Comparison of ENCODE assay signal across 34 cellular contexts in genomic region chr1:173682174-173682573, GRCh38. TPM values are rescaled to one million over a fixed set of nuclear protein-coding genes. Genes with fewer than 3 reads are reported as not detected.
DNase-seq lines count a peak whose midpoint lies in the region; FAIRE-seq and TF ChIP-seq lines count a peak whose summit lies in the region.
"Had no signal": no experiment of that assay in that cellular context is flagged by ENCODE, and none has a peak within 500 bp of the region (broad histone marks: within the 10 kb centered on the region; RNA-seq: fewer than 3 reads in every experiment).

No MANE protein-coding gene starts in this region.

- no peak overlapping the region for H3K4me2 ChIP-seq in neural progenitor cell

- H3K27ac Mint-ChIP-seq in neural progenitor cell, result no peak overlapping the region
- H3K27ac Mint-ChIP-seq in activated naive CD4-positive, alpha-beta T cell treated with anti-CD3 and anti-CD28 coated beads, Interleukin-2, amount 10 ng/mL, durations not matched to agents 7 days and 5 days, result no peak overlapping the region
- H3K27ac Mint-ChIP-seq: activated CD4-positive, alpha-beta memory T cell treated with anti-CD3 and anti-CD28 coated beads for 36 hours; activated T-cell treated with anti-CD3 and anti-CD28 coated beads, Interleukin-2, amount 50 U/mL, for 72 hours; nephron; stimulated activated naive B cell treated with anti-CD40 and anti-IgM and Interleukin-4, amounts not matched to agents 10 μg/mL and 1 μg/mL and 100 μg/mL, for 72 hours had no signal

- H3K27me3 Mint-ChIP-seq in neural progenitor cell (ENCODE audit: insufficient read depth, low read depth), result peaks cover 3% of the 10 kb centered on the region
- H3K27me3 Mint-ChIP-seq in activated naive CD4-positive, alpha-beta T cell treated with anti-CD3 and anti-CD28 coated beads, Interleukin-2, amount 10 ng/mL, durations not matched to agents 7 days and 5 days, result no peaks in the 10 kb centered on the region
- H3K27me3 Mint-ChIP-seq: activated CD4-positive, alpha-beta memory T cell treated with anti-CD3 and anti-CD28 coated beads for 36 hours had no signal

- H3K4me3 Mint-ChIP-seq in neural progenitor cell, result no peak overlapping the region
- no peak overlapping the region for H3K4me3 Mint-ChIP-seq in activated naive CD4-positive, alpha-beta T cell treated with anti-CD3 and anti-CD28 coated beads, Interleukin-2, amount 10 ng/mL, durations not matched to agents 7 days and 5 days
- H3K4me3 Mint-ChIP-seq: activated CD4-positive, alpha-beta memory T cell treated with anti-CD3 and anti-CD28 coated beads for 36 hours; activated T-cell treated with anti-CD3 and anti-CD28 coated beads, Interleukin-2, amount 50 U/mL, for 72 hours; nephron; stimulated activated naive B cell treated with anti-CD40 and anti-IgM and Interleukin-4, amounts not matched to agents 10 μg/mL and 1 μg/mL and 100 μg/mL, for 72 hours had no signal

- DNase-seq in HT-29 (ENCODE audit: low spot score) (peak; percentile 21), SK-N-MC (ENCODE audit: low read depth, low spot score) (no peak), neural progenitor cell (ENCODE audit: low spot score) (no peak), NCI-H82 treated with DMSO at 0.1 percent for 48 hours (lab: John Stamatoyannopoulos, UW; ENCODE audit: unreplicated experiment) (no peak), medulla oblongata (ENCODE audit: extremely low spot score) (no peak), WERI-Rb-1 (no peak)
- no peak for DNase-seq in activated naive CD4-positive, alpha-beta T cell treated with anti-CD3 and anti-CD28 coated beads, Interleukin-2, amount 10 ng/mL, durations not matched to agents 7 days and 5 days
- DNase-seq: activated CD4-positive, alpha-beta memory T cell treated with anti-CD3 and anti-CD28 coated beads for 36 hours; activated CD4-positive, CD25-positive, alpha-beta regulatory T cell treated with anti-CD3 and anti-CD28 coated beads, Interleukin-2, amount 50 U/mL, for 72 hours; activated naive CD4-positive, alpha-beta T cell; activated T-cell treated with anti-CD3 and anti-CD28 coated beads, Interleukin-2, amount 50 U/mL, for 72 hours; adrenal gland; body of pancreas; C1 segment of cervical spinal cord; Caco-2; dermis blood vessel endothelial cell; gastrocnemius medialis; kidney glomerular epithelial cell; lower lobe of right lung; NCI-H1417 treated with DMSO at 0.1 percent for 48 hours; NCI-H2081; NCI-H226; ovary; stimulated activated naive B cell treated with anti-CD40 and anti-IgM and Interleukin-4, amounts not matched to agents 10 μg/mL and 1 μg/mL and 100 μg/mL, for 72 hours; substantia nigra; upper lobe of right lung had no signal

- no peaks in the 10 kb centered on the region for H3K36me3 ChIP-seq in SK-N-MC (ENCODE audit: insufficient read depth, low read length)
- H3K36me3 ChIP-seq in neural progenitor cell, result peaks cover 13% of the 10 kb centered on the region
- no peaks in the 10 kb centered on the region for H3K36me3 ChIP-seq in WERI-Rb-1
- H3K36me3 ChIP-seq: adrenal gland, esophagus muscularis mucosa, gastrocnemius medialis, lower lobe of right lung, ovary, upper lobe of right lung had no signal

- CTCF ChIA-PET in activated naive CD4-positive, alpha-beta T cell treated with anti-CD3 and anti-CD28 coated beads, Interleukin-2, amount 10 ng/mL, durations not matched to agents 7 days and 5 days (lab: Charles Lee), result interaction anchor here (0.6 to 1.3 kb wide), 3 partner anchors 18 to 320 kb away, joined by 3 read pairs; no protein-coding TSS in a partner anchor

- H3K27ac ChIP-seq in SK-N-MC (peak overlapping the region; percentile 66; the same call in 1 of the 2 replicates), neural progenitor cell (peak overlapping the region; percentile 41), WERI-Rb-1 (no peak overlapping the region)
- H3K27ac ChIP-seq: adrenal gland, body of pancreas, gastrocnemius medialis, lower lobe of right lung, ovary, skin epidermis, upper lobe of right lung had no signal

- H2AFZ ChIP-seq in neural progenitor cell (replicated peaks), result peak overlapping the region; percentile 50

- TF ChIP-seq CTCF in neural progenitor cell (IDR thresholded peaks at IDR 0.05) (no peak), WERI-Rb-1 (IDR thresholded peaks at IDR 0.05; ENCODE audit: low read depth, low read length) (no peak)

- H3F3A ChIP-seq in neural progenitor cell (ENCODE audit: low read depth), result peaks cover 6% of the 10 kb centered on the region

- H3K36me3 Mint-ChIP-seq in neural progenitor cell, result no peaks in the 10 kb centered on the region
- H3K36me3 Mint-ChIP-seq in activated naive CD4-positive, alpha-beta T cell treated with anti-CD3 and anti-CD28 coated beads, Interleukin-2, amount 10 ng/mL, durations not matched to agents 7 days and 5 days, result no peaks in the 10 kb centered on the region
- H3K36me3 Mint-ChIP-seq: activated CD4-positive, alpha-beta memory T cell treated with anti-CD3 and anti-CD28 coated beads for 36 hours; stimulated activated naive B cell treated with anti-CD40 and anti-IgM and Interleukin-4, amounts not matched to agents 10 μg/mL and 1 μg/mL and 100 μg/mL, for 72 hours had no signal

- H3K27me3 ChIP-seq in neural progenitor cell (no peaks in the 10 kb centered on the region), WERI-Rb-1 (ENCODE audit: insufficient read depth, low read depth, severe bottlenecking) (no peaks in the 10 kb centered on the region)
- H3K27me3 ChIP-seq: adrenal gland, body of pancreas, esophagus muscularis mucosa, gastrocnemius medialis, ovary, upper lobe of right lung had no signal

- H3K4me1 Mint-ChIP-seq in neural progenitor cell, result peaks cover 6% of the 10 kb centered on the region
- no peaks in the 10 kb centered on the region for H3K4me1 Mint-ChIP-seq in activated naive CD4-positive, alpha-beta T cell treated with anti-CD3 and anti-CD28 coated beads, Interleukin-2, amount 10 ng/mL, durations not matched to agents 7 days and 5 days
- H3K4me1 Mint-ChIP-seq: nephron had no signal

- H3K9me3 Mint-ChIP-seq in neural progenitor cell, result peaks cover 11% of the 10 kb centered on the region
- H3K9me3 Mint-ChIP-seq in activated naive CD4-positive, alpha-beta T cell treated with anti-CD3 and anti-CD28 coated beads, Interleukin-2, amount 10 ng/mL, durations not matched to agents 7 days and 5 days, result peaks cover 2% of the 10 kb centered on the region

- H3K9me3 ChIP-seq in SK-N-MC (ENCODE audit: low read depth, low read length) (no peaks in the 10 kb centered on the region), neural progenitor cell (ENCODE audit: low read depth) (no peaks in the 10 kb centered on the region), WERI-Rb-1 (ENCODE audit: severe bottlenecking) (peaks cover 9% of the 10 kb centered on the region)
- H3K9me3 ChIP-seq: adrenal gland, Caco-2, esophagus muscularis mucosa, gastrocnemius medialis, lower lobe of right lung, ovary, upper lobe of right lung had no signal

- H3K9ac ChIP-seq in SK-N-MC (ENCODE audit: insufficient read length) (no peak overlapping the region), neural progenitor cell (no peak overlapping the region)

- peaks cover 18% of the 10 kb centered on the region for H3K4me1 ChIP-seq in neural progenitor cell
- H3K4me1 ChIP-seq: adrenal gland, body of pancreas, Caco-2, gastrocnemius medialis, lower lobe of right lung, upper lobe of right lung had no signal

- H3K4me3 ChIP-seq in SK-N-MC (no peak overlapping the region), neural progenitor cell (no peak overlapping the region), WERI-Rb-1 (ENCODE audit: low read depth, low read length) (no peak overlapping the region)
- H3K4me3 ChIP-seq: adrenal gland, body of pancreas, esophagus muscularis mucosa, gastrocnemius medialis, lower lobe of right lung, ovary, skin epidermis, upper lobe of right lung had no signal

- no peaks in the 10 kb centered on the region for H3K79me2 ChIP-seq in neural progenitor cell (ENCODE audit: low read depth)

- H4K20me1 ChIP-seq in neural progenitor cell (ENCODE audit: low read depth), result no peaks in the 10 kb centered on the region

- FAIRE-seq in endometrium (lab: Jason Lieb, UNC), result peak; percentile 97
- FAIRE-seq: G401.6 had no signal

RNA-seq across cellular contexts. Expression of gene ANKRD45, which starts 12.5 kb away (rescaled TPM):
- total RNA-seq in HT-29 (2014; rRNA removed; shearing (Covaris generic)), result 0.47 and 0.58 TPM in 2 replicates
- total RNA-seq in neural progenitor cell (ENCODE audit: low replicate concordance), result 1.5 and 2.3 TPM in 2 replicates
- total RNA-seq: activated CD4-positive, alpha-beta memory T cell treated with anti-CD3 and anti-CD28 coated beads for 36 hours; Caco-2; gastrocnemius medialis; T-helper 1 cell treated with Interleukin-12 subunit alpha and Interleukin-12 subunit beta and Interleukin-4 antibody, amounts not matched to agents 30 ng/mL and 1 ng/mL, for 36 hours had no signal

RNA-seq across cellular contexts. Expression of gene KLHL20, which starts 32.6 kb away (rescaled TPM):
- total RNA-seq in HT-29 (2014; rRNA removed; shearing (Covaris generic)), result 6.2 and 11.6 TPM in 2 replicates
- 27.0 and 30.4 TPM in 2 replicates for total RNA-seq in neural progenitor cell (ENCODE audit: low replicate concordance)

RNA-seq across cellular contexts. Expression of gene TEX50, which starts 47.0 kb away (rescaled TPM):
- not detected in 2 replicates for total RNA-seq in HT-29 (2014; rRNA removed; shearing (Covaris generic))
- total RNA-seq in neural progenitor cell (ENCODE audit: low replicate concordance), result not detected in 2 replicates
- total RNA-seq: activated CD4-positive, alpha-beta memory T cell treated with anti-CD3 and anti-CD28 coated beads for 36 hours; activated T-cell treated with anti-CD3 and anti-CD28 coated beads, Interleukin-2, amount 50 U/mL, for 72 hours; adrenal gland; body of pancreas; Caco-2; dermis blood vessel endothelial cell; esophagus muscularis mucosa; gastrocnemius medialis; lower lobe of right lung; mucosa of gallbladder; ovary; renal cortical epithelial cell; T-helper 1 cell treated with Interleukin-12 subunit alpha and Interleukin-12 subunit beta and Interleukin-4 antibody, amounts not matched to agents 30 ng/mL and 1 ng/mL, for 36 hours; upper lobe of right lung had no signal
